ENCODE assay signal across 17 cellular contexts in the genomic region with DNA sequence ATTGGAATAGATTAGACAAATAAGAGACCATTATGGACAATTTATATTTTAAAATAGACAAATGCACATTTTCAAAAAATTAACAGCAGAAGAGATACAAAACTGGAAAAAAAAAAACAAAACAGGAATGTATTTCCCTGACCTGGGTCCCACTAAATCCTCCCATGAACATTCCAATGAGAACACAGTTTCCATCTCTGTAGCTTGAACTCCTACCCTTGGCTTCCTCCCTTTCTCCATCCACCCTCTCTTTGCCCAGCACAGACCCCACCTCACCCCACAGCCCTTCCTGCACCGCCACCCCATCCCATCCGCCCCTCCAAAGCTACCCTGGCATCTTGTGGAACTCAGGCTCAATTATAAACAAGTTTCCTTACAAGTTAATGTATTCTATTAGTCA.
A peak's percentile ranks its signal among the peaks of the same experiment; 100 is the strongest.
DNase-seq lines count a peak whose midpoint lies in the region; ATAC-seq and TF ChIP-seq lines count a peak whose summit lies in the region.
"Had no signal": no experiment of that assay in that cellular context is flagged by ENCODE, and none has a peak within 500 bp of the region (broad histone marks: within the 10 kb centered on the region; RNA-seq: fewer than 3 reads in every experiment).

No MANE protein-coding gene starts in this region.

- H3K4me1 ChIP-seq in Caco-2 = peaks cover 47% of the 10 kb centered on the region
- H3K4me1 ChIP-seq: BLaER1 had no signal

- H3K4me3 Mint-ChIP-seq in Caco-2 (ENCODE audit: unreplicated experiment) (no peak overlapping the region), chondrocyte (ENCODE audit: unreplicated experiment) (no peak overlapping the region), neural crest cell (no peak overlapping the region), WTC11 (no peak overlapping the region)
- H3K4me3 Mint-ChIP-seq in stimulated activated memory B cell treated with anti-CD40 and anti-IgM and Interleukin-4, amounts not matched to agents 10 μg/mL and 1 μg/mL and 100 μg/mL, for 72 hours = no peak overlapping the region
- H3K4me3 Mint-ChIP-seq: CD14-positive monocyte; CD4-positive, alpha-beta memory T cell had no signal

- peaks cover 68% of the 10 kb centered on the region for H3K4me1 Mint-ChIP-seq in Caco-2 (ENCODE audit: low read depth, unreplicated experiment)
- H3K4me1 Mint-ChIP-seq in chondrocyte (ENCODE audit: low read depth) = peaks cover 22% of the 10 kb centered on the region
- no peaks in the 10 kb centered on the region for H3K4me1 Mint-ChIP-seq in neural crest cell
- H3K4me1 Mint-ChIP-seq in stimulated activated memory B cell treated with anti-CD40 and anti-IgM and Interleukin-4, amounts not matched to agents 10 μg/mL and 1 μg/mL and 100 μg/mL, for 72 hours = no peaks in the 10 kb centered on the region
- H3K4me1 Mint-ChIP-seq in WTC11 = peaks cover 10% of the 10 kb centered on the region; the same call in 1 of the 2 replicates

- CTCF ChIA-PET in Caco-2 (lab: Charles Lee) (interaction anchor here (0.9 kb wide), 1 partner anchor 71 kb away, joined by 7 read pairs; the partner anchor contains the start of gene MPP7), WTC11 (lab: Charles Lee) (interaction anchor here (0.6 to 1.8 kb wide), 3 partner anchors 20 to 869 kb away, joined by 4 to 7 read pairs (median 4); partner anchors contain the start of gene MPP7)

- H3K27ac Mint-ChIP-seq in Caco-2 (ENCODE audit: unreplicated experiment) (peak overlapping the region; percentile 80), chondrocyte (ENCODE audit: unreplicated experiment) (peak overlapping the region; percentile 59), neural crest cell (ENCODE audit: unreplicated experiment) (peak overlapping the region; percentile 91), WTC11 (no peak overlapping the region)
- H3K27ac Mint-ChIP-seq in stimulated activated memory B cell treated with anti-CD40 and anti-IgM and Interleukin-4, amounts not matched to agents 10 μg/mL and 1 μg/mL and 100 μg/mL, for 72 hours = peak overlapping the region; percentile 50

- BruUV-seq in Caco-2 (replicated peaks; lab: Mats Ljungman, UMichigan) = no TSS peak

- H3K27me3 Mint-ChIP-seq in Caco-2 (ENCODE audit: insufficient read depth, unreplicated experiment) (no peaks in the 10 kb centered on the region), chondrocyte (ENCODE audit: low read depth) (no peaks in the 10 kb centered on the region), neural crest cell (ENCODE audit: low read depth) (no peaks in the 10 kb centered on the region), WTC11 (ENCODE audit: low read depth) (no peaks in the 10 kb centered on the region)
- H3K27me3 Mint-ChIP-seq in stimulated activated memory B cell treated with anti-CD40 and anti-IgM and Interleukin-4, amounts not matched to agents 10 μg/mL and 1 μg/mL and 100 μg/mL, for 72 hours = no peaks in the 10 kb centered on the region
- H3K27me3 Mint-ChIP-seq: CD4-positive, alpha-beta memory T cell had no signal

- TF ChIP-seq CTCF in Caco-2 (IDR thresholded peaks at IDR 0.05; ENCODE audit: insufficient read depth in 1 of 2, low read depth in 1 of 2, low read length in 1 of 2, severe bottlenecking in 1 of 2, unreplicated experiment in 1 of 2) (no peak), chondrocyte (IDR thresholded peaks at IDR 0.05) (no peak), neural crest cell (conservative IDR thresholded peaks at IDR 0.05) (no peak), WTC11 (IDR thresholded peaks at IDR 0.05) (no peak)

- no peak for ATAC-seq in stimulated activated memory B cell treated with anti-CD40 and anti-IgM and Interleukin-4, amounts not matched to agents 10 μg/mL and 1 μg/mL and 100 μg/mL, for 72 hours
- ATAC-seq in WTC11 (no peak), HG03457 (IDR thresholded peaks at IDR 0.05; ENCODE audit: unreplicated experiment) (no peak)
- ATAC-seq: GM12878, HepG2 had no signal

- DNase-seq in Caco-2 (no peak), chondrocyte (ENCODE audit: low spot score) (no peak), neural crest cell (ENCODE audit: low read depth, low spot score) (no peak), WTC11 (ENCODE audit: low spot score) (no peak), DMS53 (lab: John Stamatoyannopoulos, UW) (no peak)
- DNase-seq: Calu3; CD4-positive, alpha-beta memory T cell; DND-41; EL; GOT3; H7 had no signal

- no peaks in the 10 kb centered on the region for H3K27me3 ChIP-seq in Caco-2 (replicated peaks; ENCODE audit: control insufficient read depth, insufficient read depth, low read length)
- H3K27me3 ChIP-seq: BLaER1 had no signal

- no peaks in the 10 kb centered on the region for H3K36me3 ChIP-seq in Caco-2 (ENCODE audit: control insufficient read depth, insufficient read depth, low read length)
- H3K36me3 ChIP-seq: BLaER1 had no signal

- POLR2A ChIA-PET in Caco-2 (lab: Charles Lee) (no interaction called here), WTC11 (lab: Charles Lee) (no interaction called here)

- intact Hi-C loops in Caco-2 (cut with micrococcal nuclease; ENCODE audit: unreplicated experiment) = no loop called here

- peaks cover 10% of the 10 kb centered on the region for H3K9me3 Mint-ChIP-seq in Caco-2 (ENCODE audit: unreplicated experiment)
- H3K9me3 Mint-ChIP-seq in chondrocyte (ENCODE audit: low read depth) = no peaks in the 10 kb centered on the region
- H3K9me3 Mint-ChIP-seq in neural crest cell = no peaks in the 10 kb centered on the region
- H3K9me3 Mint-ChIP-seq in stimulated activated memory B cell treated with anti-CD40 and anti-IgM and Interleukin-4, amounts not matched to agents 10 μg/mL and 1 μg/mL and 100 μg/mL, for 72 hours = peaks cover 7% of the 10 kb centered on the region
- H3K9me3 Mint-ChIP-seq in WTC11 = peaks cover 4% of the 10 kb centered on the region

- H3K36me3 Mint-ChIP-seq in Caco-2 (ENCODE audit: insufficient read depth, unreplicated experiment) (peaks cover 16% of the 10 kb centered on the region), chondrocyte (ENCODE audit: low read depth) (no peaks in the 10 kb centered on the region), neural crest cell (ENCODE audit: low read depth) (no peaks in the 10 kb centered on the region), WTC11 (no peaks in the 10 kb centered on the region)
- H3K36me3 Mint-ChIP-seq in stimulated activated memory B cell treated with anti-CD40 and anti-IgM and Interleukin-4, amounts not matched to agents 10 μg/mL and 1 μg/mL and 100 μg/mL, for 72 hours = no peaks in the 10 kb centered on the region
- H3K36me3 Mint-ChIP-seq: CD14-positive monocyte; CD4-positive, alpha-beta memory T cell had no signal

- no peak overlapping the region for H3K4me3 ChIP-seq in Caco-2 (ENCODE audit: low read depth, low read length)
- H3K4me3 ChIP-seq: BLaER1, GM12878 had no signal

- peaks cover 5% of the 10 kb centered on the region; the same call in 1 of the 2 replicates for H3K9me3 ChIP-seq in Caco-2

TF ChIP-seq in WTC11, 78 proteins besides CTCF, POLR2A, EP300 and RAD21 (continues in another document):
- TF ChIP-seq MXD4 (CRISPR knock-in tag; IDR thresholded peaks at IDR 0.05; ENCODE audit: borderline replicate concordance) = no peak
- no peak for TF ChIP-seq SOX15 (CRISPR knock-in tag; IDR thresholded peaks at IDR 0.05)
- TF ChIP-seq, protein P1, sequence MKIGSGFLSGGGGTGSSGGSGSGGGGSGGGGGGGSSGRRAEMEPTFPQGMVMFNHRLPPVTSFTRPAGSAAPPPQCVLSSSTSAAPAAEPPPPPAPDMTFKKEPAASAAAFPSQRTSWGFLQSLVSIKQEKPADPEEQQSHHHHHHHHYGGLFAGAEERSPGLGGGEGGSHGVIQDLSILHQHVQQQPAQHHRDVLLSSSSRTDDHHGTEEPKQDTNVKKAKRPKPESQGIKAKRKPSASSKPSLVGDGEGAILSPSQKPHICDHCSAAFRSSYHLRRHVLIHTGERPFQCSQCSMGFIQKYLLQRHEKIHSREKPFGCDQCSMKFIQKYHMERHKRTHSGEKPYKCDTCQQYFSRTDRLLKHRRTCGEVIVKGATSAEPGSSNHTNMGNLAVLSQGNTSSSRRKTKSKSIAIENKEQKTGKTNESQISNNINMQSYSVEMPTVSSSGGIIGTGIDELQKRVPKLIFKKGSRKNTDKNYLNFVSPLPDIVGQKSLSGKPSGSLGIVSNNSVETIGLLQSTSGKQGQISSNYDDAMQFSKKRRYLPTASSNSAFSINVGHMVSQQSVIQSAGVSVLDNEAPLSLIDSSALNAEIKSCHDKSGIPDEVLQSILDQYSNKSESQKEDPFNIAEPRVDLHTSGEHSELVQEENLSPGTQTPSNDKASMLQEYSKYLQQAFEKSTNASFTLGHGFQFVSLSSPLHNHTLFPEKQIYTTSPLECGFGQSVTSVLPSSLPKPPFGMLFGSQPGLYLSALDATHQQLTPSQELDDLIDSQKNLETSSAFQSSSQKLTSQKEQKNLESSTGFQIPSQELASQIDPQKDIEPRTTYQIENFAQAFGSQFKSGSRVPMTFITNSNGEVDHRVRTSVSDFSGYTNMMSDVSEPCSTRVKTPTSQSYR (CRISPR knock-in tag; IDR thresholded peaks at IDR 0.05) = no peak
- no peak for TF ChIP-seq ATF3 (CRISPR knock-in tag; conservative IDR thresholded peaks at IDR 0.05)
- TF ChIP-seq ZNF317 (CRISPR knock-in tag; IDR thresholded peaks at IDR 0.05; ENCODE audit: borderline replicate concordance, low read depth) = no peak
- TF ChIP-seq ZNF423 (CRISPR knock-in tag; IDR thresholded peaks at IDR 0.05) = no peak
- TF ChIP-seq GABPB1 (CRISPR knock-in tag; IDR thresholded peaks at IDR 0.05) = no peak
- TF ChIP-seq ZBTB21 (CRISPR knock-in tag; IDR thresholded peaks at IDR 0.05; ENCODE audit: borderline replicate concordance) = no peak
